In genomic region chr11:119095066-119095880, GRCh38 we compare ENCODE assay signal across 1 cellular context.
TF ChIP-seq lines count a peak whose summit lies in the region.

No MANE protein-coding gene starts in this region.

TF ChIP-seq in GM12878, 131 proteins besides CTCF, POLR2A, EP300 and RAD21 (continues in another document):
- TF ChIP-seq MTA2 (IDR thresholded peaks at IDR 0.05; ENCODE audit: low read depth) (no peak), ZSCAN29 (IDR thresholded peaks at IDR 0.05) (peak; percentile 49; the same call in 1 of the 2 replicates), WRNIP1 (IDR thresholded peaks at IDR 0.05; ENCODE audit: borderline replicate concordance, low read depth, low read length) (no peak), YBX1 (IDR thresholded peaks at IDR 0.05) (no peak), ZNF274 (IDR thresholded peaks at IDR 0.05; ENCODE audit: insufficient read depth, insufficient read length) (no peak), ZNF384 (IDR thresholded peaks at IDR 0.05; ENCODE audit: borderline replicate concordance, low read depth, low read length) (no peak), ZBED1 (IDR thresholded peaks at IDR 0.05; ENCODE audit: borderline replicate concordance) (peak; percentile 97), ATF2 (IDR thresholded peaks at IDR 0.05; ENCODE audit: low read length) (no peak), EGR1 (IDR thresholded peaks at IDR 0.05; ENCODE audit: borderline replicate concordance in 1 of 2, low read depth in 2 of 2, low read length in 2 of 2) (peak in 1 of 2 experiments; percentile 42; a peak in 1 of 3 replicates), CHD1 (IDR thresholded peaks at IDR 0.05; ENCODE audit: low read depth, low read length) (no peak; the same call in 1 of the 2 replicates), JUNB (IDR thresholded peaks at IDR 0.05) (no peak), RELA (IDR thresholded peaks at IDR 0.05; ENCODE audit: borderline replicate concordance, partially characterized antibody) (peak; percentile 62), LARP7 (IDR thresholded peaks at IDR 0.05) (peak; percentile 100), JUND (IDR thresholded peaks at IDR 0.05; ENCODE audit: low read depth, low read length) (no peak), NR2C2 (IDR thresholded peaks at IDR 0.05; ENCODE audit: borderline replicate concordance, control insufficient read depth, insufficient read length, low read depth) (no peak), DPF2 (IDR thresholded peaks at IDR 0.05) (peak; percentile 48; the same call in 1 of the 2 replicates), BMI1 (IDR thresholded peaks at IDR 0.05; ENCODE audit: borderline replicate concordance) (no peak), TBL1XR1 (IDR thresholded peaks at IDR 0.05; ENCODE audit: low read depth, low read length) (no peak; the same call in 1 of the 2 replicates), MYC (IDR thresholded peaks at IDR 0.05; ENCODE audit: insufficient read depth, insufficient read length, insufficient replicate concordance, low read length, severe bottlenecking) (peak; percentile 82), NR2F1 (conservative IDR thresholded peaks at IDR 0.05) (0 out of 2 replicates have a peak, but pooled peaks have one; percentile 15), ATF3 (IDR thresholded peaks at IDR 0.05; ENCODE audit: borderline replicate concordance, extremely low read depth, low read depth, low read length) (no peak), SREBF1 (IDR thresholded peaks at IDR 0.05; ENCODE audit: low read length) (no peak), YY1 (IDR thresholded peaks at IDR 0.05; ENCODE audit: low read depth, low read length) (peak; percentile 82), BCL11A (IDR thresholded peaks at IDR 0.05; ENCODE audit: low read depth, low read length) (0 out of 2 replicates have a peak, but pooled peaks have one; percentile 30), MLLT1 (IDR thresholded peaks at IDR 0.05) (peak; percentile 88), FOS (IDR thresholded peaks at IDR 0.05; ENCODE audit: borderline replicate concordance, extremely low read depth, insufficient read length) (peak; percentile 52), PAX5 (IDR thresholded peaks at IDR 0.05; ENCODE audit: borderline replicate concordance, low read depth, low read length) (no peak), STAT1 (conservative IDR thresholded peaks at IDR 0.05) (peak; percentile 25; the same call in 1 of the 2 replicates), CBFB (IDR thresholded peaks at IDR 0.05; ENCODE audit: low read depth) (peak; percentile 99), CREB1 (IDR thresholded peaks at IDR 0.05; ENCODE audit: low read depth) (peak; percentile 87), NFIC (IDR thresholded peaks at IDR 0.05; ENCODE audit: low read depth, low read length) (no peak), TARDBP (IDR thresholded peaks at IDR 0.05; ENCODE audit: borderline replicate concordance) (peak; percentile 50; the same call in 1 of the 2 replicates), PRDM15 (CRISPR knock-in tag; IDR thresholded peaks at IDR 0.05) (no peak), BACH1 (IDR thresholded peaks at IDR 0.05; ENCODE audit: borderline replicate concordance) (peak; percentile 97)
- TF ChIP-seq, protein P1, sequence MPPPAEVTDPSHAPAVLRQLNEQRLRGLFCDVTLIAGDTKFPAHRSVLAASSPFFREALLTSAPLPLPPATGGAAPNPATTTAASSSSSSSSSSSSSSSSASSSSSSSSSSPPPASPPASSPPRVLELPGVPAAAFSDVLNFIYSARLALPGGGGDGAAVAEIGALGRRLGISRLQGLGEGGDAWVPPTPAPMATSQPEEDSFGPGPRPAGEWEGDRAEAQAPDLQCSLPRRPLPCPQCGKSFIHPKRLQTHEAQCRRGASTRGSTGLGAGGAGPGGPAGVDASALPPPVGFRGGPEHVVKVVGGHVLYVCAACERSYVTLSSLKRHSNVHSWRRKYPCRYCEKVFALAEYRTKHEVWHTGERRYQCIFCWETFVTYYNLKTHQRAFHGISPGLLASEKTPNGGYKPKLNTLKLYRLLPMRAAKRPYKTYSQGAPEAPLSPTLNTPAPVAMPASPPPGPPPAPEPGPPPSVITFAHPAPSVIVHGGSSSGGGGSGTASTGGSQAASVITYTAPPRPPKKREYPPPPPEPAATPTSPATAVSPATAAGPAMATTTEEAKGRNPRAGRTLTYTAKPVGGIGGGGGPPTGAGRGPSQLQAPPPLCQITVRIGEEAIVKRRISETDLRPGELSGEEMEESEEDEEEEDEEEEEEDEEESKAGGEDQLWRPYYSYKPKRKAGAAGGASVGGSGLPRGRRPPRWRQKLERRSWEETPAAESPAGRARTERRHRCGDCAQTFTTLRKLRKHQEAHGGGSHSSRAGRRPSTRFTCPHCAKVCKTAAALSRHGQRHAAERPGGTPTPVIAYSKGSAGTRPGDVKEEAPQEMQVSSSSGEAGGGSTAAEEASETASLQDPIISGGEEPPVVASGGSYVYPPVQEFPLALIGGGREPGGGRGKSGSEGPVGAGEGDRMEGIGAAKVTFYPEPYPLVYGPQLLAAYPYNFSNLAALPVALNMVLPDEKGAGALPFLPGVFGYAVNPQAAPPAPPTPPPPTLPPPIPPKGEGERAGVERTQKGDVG (CRISPR knock-in tag; IDR thresholded peaks at IDR 0.05) = no peak
- TF ChIP-seq, protein P2, sequence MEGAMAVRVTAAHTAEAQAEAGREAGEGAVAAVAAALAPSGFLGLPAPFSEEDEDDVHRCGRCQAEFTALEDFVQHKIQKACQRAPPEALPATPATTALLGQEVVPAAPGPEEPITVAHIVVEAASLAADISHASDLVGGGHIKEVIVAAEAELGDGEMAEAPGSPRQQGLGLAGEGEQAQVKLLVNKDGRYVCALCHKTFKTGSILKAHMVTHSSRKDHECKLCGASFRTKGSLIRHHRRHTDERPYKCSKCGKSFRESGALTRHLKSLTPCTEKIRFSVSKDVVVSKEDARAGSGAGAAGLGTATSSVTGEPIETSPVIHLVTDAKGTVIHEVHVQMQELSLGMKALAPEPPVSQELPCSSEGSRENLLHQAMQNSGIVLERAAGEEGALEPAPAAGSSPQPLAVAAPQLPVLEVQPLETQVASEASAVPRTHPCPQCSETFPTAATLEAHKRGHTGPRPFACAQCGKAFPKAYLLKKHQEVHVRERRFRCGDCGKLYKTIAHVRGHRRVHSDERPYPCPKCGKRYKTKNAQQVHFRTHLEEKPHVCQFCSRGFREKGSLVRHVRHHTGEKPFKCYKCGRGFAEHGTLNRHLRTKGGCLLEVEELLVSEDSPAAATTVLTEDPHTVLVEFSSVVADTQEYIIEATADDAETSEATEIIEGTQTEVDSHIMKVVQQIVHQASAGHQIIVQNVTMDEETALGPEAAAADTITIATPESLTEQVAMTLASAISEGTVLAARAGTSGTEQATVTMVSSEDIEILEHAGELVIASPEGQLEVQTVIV (IDR thresholded peaks at IDR 0.05; ENCODE audit: borderline replicate concordance, partially characterized antibody) = peak; percentile 68
- TF ChIP-seq, protein P3, sequence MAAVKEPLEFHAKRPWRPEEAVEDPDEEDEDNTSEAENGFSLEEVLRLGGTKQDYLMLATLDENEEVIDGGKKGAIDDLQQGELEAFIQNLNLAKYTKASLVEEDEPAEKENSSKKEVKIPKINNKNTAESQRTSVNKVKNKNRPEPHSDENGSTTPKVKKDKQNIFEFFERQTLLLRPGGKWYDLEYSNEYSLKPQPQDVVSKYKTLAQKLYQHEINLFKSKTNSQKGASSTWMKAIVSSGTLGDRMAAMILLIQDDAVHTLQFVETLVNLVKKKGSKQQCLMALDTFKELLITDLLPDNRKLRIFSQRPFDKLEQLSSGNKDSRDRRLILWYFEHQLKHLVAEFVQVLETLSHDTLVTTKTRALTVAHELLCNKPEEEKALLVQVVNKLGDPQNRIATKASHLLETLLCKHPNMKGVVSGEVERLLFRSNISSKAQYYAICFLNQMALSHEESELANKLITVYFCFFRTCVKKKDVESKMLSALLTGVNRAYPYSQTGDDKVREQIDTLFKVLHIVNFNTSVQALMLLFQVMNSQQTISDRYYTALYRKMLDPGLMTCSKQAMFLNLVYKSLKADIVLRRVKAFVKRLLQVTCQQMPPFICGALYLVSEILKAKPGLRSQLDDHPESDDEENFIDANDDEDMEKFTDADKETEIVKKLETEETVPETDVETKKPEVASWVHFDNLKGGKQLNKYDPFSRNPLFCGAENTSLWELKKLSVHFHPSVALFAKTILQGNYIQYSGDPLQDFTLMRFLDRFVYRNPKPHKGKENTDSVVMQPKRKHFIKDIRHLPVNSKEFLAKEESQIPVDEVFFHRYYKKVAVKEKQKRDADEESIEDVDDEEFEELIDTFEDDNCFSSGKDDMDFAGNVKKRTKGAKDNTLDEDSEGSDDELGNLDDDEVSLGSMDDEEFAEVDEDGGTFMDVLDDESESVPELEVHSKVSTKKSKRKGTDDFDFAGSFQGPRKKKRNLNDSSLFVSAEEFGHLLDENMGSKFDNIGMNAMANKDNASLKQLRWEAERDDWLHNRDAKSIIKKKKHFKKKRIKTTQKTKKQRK (IDR thresholded peaks at IDR 0.05; ENCODE audit: low read depth, low read length) = no peak
- TF ChIP-seq, protein P4, sequence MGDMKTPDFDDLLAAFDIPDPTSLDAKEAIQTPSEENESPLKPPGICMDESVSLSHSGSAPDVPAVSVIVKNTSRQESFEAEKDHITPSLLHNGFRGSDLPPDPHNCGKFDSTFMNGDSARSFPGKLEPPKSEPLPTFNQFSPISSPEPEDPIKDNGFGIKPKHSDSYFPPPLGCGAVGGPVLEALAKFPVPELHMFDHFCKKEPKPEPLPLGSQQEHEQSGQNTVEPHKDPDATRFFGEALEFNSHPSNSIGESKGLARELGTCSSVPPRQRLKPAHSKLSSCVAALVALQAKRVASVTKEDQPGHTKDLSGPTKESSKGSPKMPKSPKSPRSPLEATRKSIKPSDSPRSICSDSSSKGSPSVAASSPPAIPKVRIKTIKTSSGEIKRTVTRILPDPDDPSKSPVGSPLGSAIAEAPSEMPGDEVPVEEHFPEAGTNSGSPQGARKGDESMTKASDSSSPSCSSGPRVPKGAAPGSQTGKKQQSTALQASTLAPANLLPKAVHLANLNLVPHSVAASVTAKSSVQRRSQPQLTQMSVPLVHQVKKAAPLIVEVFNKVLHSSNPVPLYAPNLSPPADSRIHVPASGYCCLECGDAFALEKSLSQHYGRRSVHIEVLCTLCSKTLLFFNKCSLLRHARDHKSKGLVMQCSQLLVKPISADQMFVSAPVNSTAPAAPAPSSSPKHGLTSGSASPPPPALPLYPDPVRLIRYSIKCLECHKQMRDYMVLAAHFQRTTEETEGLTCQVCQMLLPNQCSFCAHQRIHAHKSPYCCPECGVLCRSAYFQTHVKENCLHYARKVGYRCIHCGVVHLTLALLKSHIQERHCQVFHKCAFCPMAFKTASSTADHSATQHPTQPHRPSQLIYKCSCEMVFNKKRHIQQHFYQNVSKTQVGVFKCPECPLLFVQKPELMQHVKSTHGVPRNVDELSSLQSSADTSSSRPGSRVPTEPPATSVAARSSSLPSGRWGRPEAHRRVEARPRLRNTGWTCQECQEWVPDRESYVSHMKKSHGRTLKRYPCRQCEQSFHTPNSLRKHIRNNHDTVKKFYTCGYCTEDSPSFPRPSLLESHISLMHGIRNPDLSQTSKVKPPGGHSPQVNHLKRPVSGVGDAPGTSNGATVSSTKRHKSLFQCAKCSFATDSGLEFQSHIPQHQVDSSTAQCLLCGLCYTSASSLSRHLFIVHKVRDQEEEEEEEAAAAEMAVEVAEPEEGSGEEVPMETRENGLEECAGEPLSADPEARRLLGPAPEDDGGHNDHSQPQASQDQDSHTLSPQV (IDR thresholded peaks at IDR 0.05) = no peak
